15 cellular contexts compared by ENCODE assay signal in genomic region chr21:31710586-31710985, GRCh38. TPM values are rescaled to one million over a fixed set of nuclear protein-coding genes. Genes with fewer than 3 reads are reported as not detected.
DNase-seq lines count a peak whose midpoint lies in the region; ATAC-seq and TF ChIP-seq lines count a peak whose summit lies in the region.
"Had no signal": no experiment of that assay in that cellular context is flagged by ENCODE, and none has a peak within 500 bp of the region (broad histone marks: within the 10 kb centered on the region; RNA-seq: fewer than 3 reads in every experiment).

No MANE protein-coding gene starts in this region.

- no peak overlapping the region for H2AFZ ChIP-seq in IMR-90 (replicated peaks; ENCODE audit: low read length, poor library complexity)

- no peak overlapping the region for H3K18ac ChIP-seq in IMR-90 (ENCODE audit: low read depth, low read length)

- peaks cover 6 to 39% of the 10 kb centered on the region in 2 experiments; a peak in 3 of 4 replicates for H3K79me1 ChIP-seq in IMR-90 (ENCODE audit: low read depth in 1 of 2, low read length in 2 of 2)

- BruUV-seq in IMR-90 (replicated peaks; lab: Mats Ljungman, UMichigan): no TSS peak

- POLR2A ChIA-PET in BJ (lab: Charles Lee) (no interaction called here), IMR-90 (lab: Charles Lee; ENCODE audit: unreplicated experiment) (no interaction called here)

- no peak overlapping the region for H4K5ac ChIP-seq in IMR-90 (ENCODE audit: low read depth, low read length)

- CTCF ChIA-PET in BJ (lab: Yijun Ruan, JAX): interaction anchor here (1.0 kb wide), 1 partner anchor 19 kb away, joined by 4 read pairs; no protein-coding TSS in a partner anchor
- CTCF ChIA-PET in IMR-90 (lab: Yijun Ruan, JAX): no interaction called here

- H3K4ac ChIP-seq in IMR-90 (ENCODE audit: low read depth, low read length): no peak overlapping the region

- H3K4me1 ChIP-seq in IMR-90 (ENCODE audit: control insufficient read depth, insufficient read depth, low read length): peaks cover 12% of the 10 kb centered on the region
- H3K4me1 ChIP-seq in testis: peaks cover 2% of the 10 kb centered on the region

- no peaks in the 10 kb centered on the region for H3K36me3 ChIP-seq in BJ (ENCODE audit: control insufficient read depth, insufficient read depth, low read length)
- 0 out of 2 replicates have a peak, but pooled peaks cover 2% of the 10 kb centered on the region for H3K36me3 ChIP-seq in IMR-90 (ENCODE audit: control insufficient read depth, insufficient read depth, low read length)
- H3K36me3 ChIP-seq in testis (ENCODE audit: low read depth, missing control alignments): no peaks in the 10 kb centered on the region
- H3K36me3 ChIP-seq: HAP-1, stomach had no signal

- H3K9me3 ChIP-seq in IMR-90 (ENCODE audit: control insufficient read depth, insufficient read depth, low read length) (no peaks in the 10 kb centered on the region), testis (no peaks in the 10 kb centered on the region)
- H3K9me3 ChIP-seq: Caco-2, HAP-1, stomach had no signal

- intact Hi-C loops in IMR-90 (cut with micrococcal nuclease) (no loop called here), testis (cut with DNase I; ENCODE audit: low total_unique reads) (no loop called here)

- peak overlapping the region; percentile 90 for H2BK5ac ChIP-seq in IMR-90 (ENCODE audit: low read depth, low read length, poor library complexity, severe bottlenecking)

- H3K27ac ChIP-seq in IMR-90 (ENCODE audit: insufficient read depth, low read length) (peak overlapping the region; percentile 78; the same call in 1 of the 2 replicates), testis (no peak overlapping the region)
- H3K27ac ChIP-seq: epithelial cell of prostate, stomach had no signal

- no peak overlapping the region for H3K14ac ChIP-seq in IMR-90 (replicated peaks; ENCODE audit: low read depth, low read length)

- H3K9ac ChIP-seq in IMR-90 (ENCODE audit: low read depth, low read length): no peak overlapping the region

- no peak overlapping the region for H3K23ac ChIP-seq in IMR-90 (ENCODE audit: low read depth, low read length)

- H3K9me1 ChIP-seq in IMR-90 (ENCODE audit: insufficient read depth, low read length): no peaks in the 10 kb centered on the region; the same call in 1 of the 2 replicates

- no peak overlapping the region for H2AK9ac ChIP-seq in IMR-90 (replicated peaks; ENCODE audit: low read depth, low read length, poor library complexity)

- H4K91ac ChIP-seq in IMR-90 (ENCODE audit: insufficient read depth, low read depth, low read length): no peak overlapping the region

- dilution Hi-C loops in IMR-90 (cut with HindIII; ENCODE audit: low sequenced_read_pairs, unreplicated experiment): no loop called here

- no peaks in the 10 kb centered on the region for H3K27me3 ChIP-seq in BJ (ENCODE audit: control insufficient read depth, insufficient read depth, low read length)
- H3K27me3 ChIP-seq in IMR-90 (ENCODE audit: control insufficient read depth, insufficient read depth, low read length): no peaks in the 10 kb centered on the region
- no peaks in the 10 kb centered on the region for H3K27me3 ChIP-seq in testis
- H3K27me3 ChIP-seq: stomach had no signal

- H2AK5ac ChIP-seq in IMR-90 (ENCODE audit: low read depth, low read length): no peak overlapping the region

- H3K4me3 ChIP-seq in BJ (ENCODE audit: low read depth, low read length) (no peak overlapping the region), IMR-90 (ENCODE audit: insufficient read depth, low read depth, low read length) (no peak overlapping the region), cardiac fibroblast (replicated peaks in 1 of 2; ENCODE audit: low read depth in 2 of 2, low read length in 2 of 2) (no peak overlapping the region), testis (no peak overlapping the region)
- H3K4me3 ChIP-seq: HAP-1, stomach had no signal

- no peak overlapping the region for H2BK15ac ChIP-seq in IMR-90 (ENCODE audit: low read depth, low read length)

- in situ Hi-C loops in IMR-90 (cut with MboI; ENCODE audit: low sequenced_read_pairs): no loop called here

- peak; percentile 67 for ATAC-seq in IMR-90 (ENCODE audit: low read depth)
- ATAC-seq in HG02678 (IDR thresholded peaks at IDR 0.05; ENCODE audit: unreplicated experiment): no peak
- ATAC-seq in GM19351 (IDR thresholded peaks at IDR 0.05; ENCODE audit: unreplicated experiment): no peak

- no peak for TF ChIP-seq RAD21 in IMR-90 (IDR thresholded peaks at IDR 0.05; ENCODE audit: low read length)

- TF ChIP-seq POLR2A in IMR-90 (IDR thresholded peaks at IDR 0.05; ENCODE audit: low read depth, low read length): no peak
- no peak for TF ChIP-seq POLR2A in testis (IDR thresholded peaks at IDR 0.05)

- H2BK20ac ChIP-seq in IMR-90 (ENCODE audit: low read depth, low read length): no peak overlapping the region

- H3K56ac ChIP-seq in IMR-90 (ENCODE audit: extremely low read depth, insufficient read depth, low read length): no peak overlapping the region

- H2BK120ac ChIP-seq in IMR-90 (ENCODE audit: low read depth, low read length): no peak overlapping the region

- WGBS in IMR-90 (ENCODE audit: extremely low coverage in 2 of 2, insufficient read length in 1 of 2), 2 experiments: no CpG with 5 or more reads among the region's 1 CpG
- 57 to 58% methylated on average over 1 of the region's 1 CpG for WGBS in testis, 2 donors

- peak overlapping the region; percentile 24; the same call in 1 of the 2 replicates for H3K4me2 ChIP-seq in IMR-90 (ENCODE audit: low read depth, low read length)

- DNase-seq in BJ (ENCODE audit: low read depth): peak; percentile 84
- peak; percentile 82 for DNase-seq in IMR-90
- DNase-seq in cardiac fibroblast (ENCODE audit: low read depth in 2 of 2): peak; percentile 62 to 77
- peak; percentile 17 for DNase-seq in myocyte (ENCODE audit: low read depth)
- no peak for DNase-seq in testis
- DNase-seq in nucleus accumbens (lab: John Stamatoyannopoulos, UW): no peak
- DNase-seq: Caco-2, NCI-H774, retina, SHP77 treated with DMSO at 0.1 percent for 48 hours, stomach had no signal

- no peak overlapping the region; a peak in 1 of 4 replicates for H4K8ac ChIP-seq in IMR-90 (ENCODE audit: low read depth in 2 of 2, low read length in 2 of 2)

- no peak for TF ChIP-seq CTCF in BJ (IDR thresholded peaks at IDR 0.05; ENCODE audit: insufficient read depth, low read depth, low read length)
- no peak for TF ChIP-seq CTCF in IMR-90 (conservative IDR thresholded peaks at IDR 0.05; ENCODE audit: low read depth, low read length)
- TF ChIP-seq CTCF in cardiac fibroblast (IDR thresholded peaks at IDR 0.05; ENCODE audit: low read depth, low read length): no peak
- TF ChIP-seq CTCF in testis (IDR thresholded peaks at IDR 0.05): no peak

- peaks cover 67% of the 10 kb centered on the region for H4K20me1 ChIP-seq in IMR-90 (ENCODE audit: insufficient read depth, low read length)

TF ChIP-seq in IMR-90, 13 proteins besides CTCF, POLR2A, EP300 and RAD21:
- TF ChIP-seq CHD1 (IDR thresholded peaks at IDR 0.05; ENCODE audit: low read depth, low read length): no peak
- no peak for TF ChIP-seq RCOR1 (IDR thresholded peaks at IDR 0.05; ENCODE audit: insufficient replicate concordance, low read length)
- TF ChIP-seq MAZ (IDR thresholded peaks at IDR 0.05; ENCODE audit: borderline replicate concordance, low read depth, low read length): no peak
- TF ChIP-seq MAFK (IDR thresholded peaks at IDR 0.05; ENCODE audit: low read depth, low read length): no peak
- TF ChIP-seq MXI1 (IDR thresholded peaks at IDR 0.05; ENCODE audit: borderline replicate concordance, low read depth, low read length): no peak
- TF ChIP-seq SMC3 (IDR thresholded peaks at IDR 0.05; ENCODE audit: low read depth, low read length): no peak

RNA-seq across cellular contexts. Expression of gene SCAF4, which starts 21.3 kb away (rescaled TPM):
- polyA plus RNA-seq in BJ (2011; rRNA removed) (4.1 and 4.8 TPM in 2 replicates), IMR-90 (2012; rRNA removed) (9.7 and 12.1 TPM in 2 replicates), testis (ENCODE audit: insufficient read depth, low read depth, low replicate concordance) (45.3 TPM)
- polyA minus RNA-seq in BJ (2011; rRNA and poly(A)+ RNA removed): 7.5 and 11.1 TPM in 2 replicates
- total RNA-seq in IMR-90 (2012; rRNA removed) (2.7 and 5.0 TPM in 2 replicates), myocyte (6.1 and 6.2 TPM in 2 replicates), testis (10 to 100 TPM; 44.0 to 50.2 TPM)
- polyA plus RNA-seq in IMR-90 (2012; cell fraction: cytosol; rRNA removed): 4.5 and 6.3 TPM in 2 replicates
- polyA plus RNA-seq in IMR-90 (2012; cell fraction: nucleus; rRNA removed; ENCODE audit: low replicate concordance): 22.9 and 37.4 TPM in 2 replicates
- 10.3 TPM for polyA plus RNA-seq in myocyte (2012)

RNA-seq across cellular contexts. Expression of gene SOD1, which starts 51.1 kb away (rescaled TPM):
- 221 and 335 TPM in 2 replicates for polyA plus RNA-seq in BJ (2011; rRNA removed)
- 66.6 and 73.6 TPM in 2 replicates for polyA minus RNA-seq in BJ (2011; rRNA and poly(A)+ RNA removed)
- total RNA-seq in IMR-90 (2012; rRNA removed): 312 and 470 TPM in 2 replicates
- 357 and 392 TPM in 2 replicates for polyA plus RNA-seq in IMR-90 (2012; rRNA removed)
- polyA plus RNA-seq in IMR-90 (2012; cell fraction: cytosol; rRNA removed): 243 and 279 TPM in 2 replicates
- 60.6 and 158 TPM in 2 replicates for polyA plus RNA-seq in IMR-90 (2012; cell fraction: nucleus; rRNA removed; ENCODE audit: low replicate concordance)
- total RNA-seq in myocyte: 175 and 206 TPM in 2 replicates
- 349 TPM for polyA plus RNA-seq in myocyte (2012)
- 100 to 1,000 TPM; 135 to 170 TPM for total RNA-seq in testis
- 265 TPM for polyA plus RNA-seq in testis (ENCODE audit: insufficient read depth, low read depth, low replicate concordance)

Comparison
In these comparisons a context has a peak if more than half of its experiments do, and no peak if none do; other contexts are left out.
1. DNase-seq: peak in BJ (single experiment), IMR-90 (single experiment), cardiac fibroblast (2 of 2) and myocyte (single experiment); none in testis (single experiment) and nucleus accumbens (0 of 56).